Comparison of ENCODE assay signal across 7 cellular contexts in the genomic region with DNA sequence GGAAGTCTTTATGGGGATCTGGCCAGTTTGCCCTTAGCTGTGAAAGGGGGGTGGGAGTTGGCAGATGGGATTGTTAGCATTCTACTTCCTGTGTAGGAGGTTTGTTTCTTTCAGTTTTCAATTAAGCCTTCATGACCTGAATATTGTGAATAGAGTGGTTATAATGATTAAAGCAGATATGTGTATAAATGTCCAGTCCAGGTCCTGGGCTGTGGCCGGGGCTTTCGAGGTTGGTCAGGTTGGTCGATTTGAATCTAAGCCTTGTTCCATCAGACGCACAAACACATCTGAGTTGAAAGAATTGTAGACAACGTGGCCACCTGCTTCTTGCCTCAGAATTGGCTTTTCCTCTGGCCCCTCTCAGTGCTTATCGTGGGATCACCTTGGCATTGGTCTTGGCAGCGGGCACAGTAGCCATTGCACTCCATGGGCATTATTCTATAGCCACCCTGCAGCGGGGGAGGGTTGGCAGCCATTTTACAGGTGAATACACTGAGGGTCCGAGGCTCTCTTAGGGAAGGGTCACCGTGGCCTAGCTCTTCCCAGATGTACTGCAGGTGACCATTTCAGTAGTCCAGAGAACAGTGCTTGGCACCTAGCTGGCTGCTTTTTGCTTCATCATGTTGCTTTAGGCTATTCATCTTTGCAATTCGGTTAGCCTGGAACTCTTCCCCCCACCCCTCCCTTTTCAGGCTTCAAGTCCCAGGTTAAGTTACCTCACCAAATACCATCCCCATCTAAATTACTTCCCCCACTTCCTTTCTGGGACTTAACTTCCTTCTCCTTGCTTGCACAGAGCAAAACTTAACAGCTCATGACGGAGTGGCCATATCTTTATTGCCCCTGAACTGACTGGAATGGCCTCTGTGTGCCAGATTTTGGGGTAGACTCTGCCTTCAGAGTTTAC. TPM values are rescaled to one million over a fixed set of nuclear protein-coding genes. Genes with fewer than 3 reads are reported as not detected.
DNase-seq lines count a peak whose midpoint lies in the region; ATAC-seq and TF ChIP-seq lines count a peak whose summit lies in the region.

No MANE protein-coding gene starts in this region.

- peaks cover 6 to 25% (median 20%) of the 10 kb centered on the region in 4 donors for H3K36me3 ChIP-seq in stomach

- peak; percentile 5 for ATAC-seq in HG03432 (IDR thresholded peaks at IDR 0.05; ENCODE audit: unreplicated experiment)
- no peak for ATAC-seq in left lobe of liver
- ATAC-seq in HG03442 (IDR thresholded peaks at IDR 0.05; ENCODE audit: unreplicated experiment), result no peak

- no peak for TF ChIP-seq POLR2A in stomach (IDR thresholded peaks at IDR 0.05)

- no peaks in the 10 kb centered on the region for H3K27me3 ChIP-seq in stomach

- H3K9me3 Mint-ChIP-seq in activated T-helper 1 cell treated with anti-CD3 and anti-CD28 coated beads, Interleukin-12 subunit alpha, Interleukin-12 subunit beta, Interleukin-2, Interleukin-4 antibody, amounts not matched to agents 30 ng/mL and 10 ng/mL and 1 ng/mL, durations not matched to agents 14 hours and 24 hours and 36 hours, result no peaks in the 10 kb centered on the region

- no peaks in the 10 kb centered on the region for H3K27me3 Mint-ChIP-seq in activated T-helper 1 cell treated with anti-CD3 and anti-CD28 coated beads, Interleukin-12 subunit alpha, Interleukin-12 subunit beta, Interleukin-2, Interleukin-4 antibody, amounts not matched to agents 30 ng/mL and 10 ng/mL and 1 ng/mL, durations not matched to agents 14 hours and 24 hours and 36 hours (ENCODE audit: insufficient read depth)

- TF ChIP-seq EP300 in stomach (IDR thresholded peaks at IDR 0.05), result no peak

- peak overlapping the region; percentile 89 to 97 (median 94) for H3K27ac ChIP-seq in stomach

- H3K4me1 Mint-ChIP-seq in activated T-helper 1 cell treated with anti-CD3 and anti-CD28 coated beads, Interleukin-12 subunit alpha, Interleukin-12 subunit beta, Interleukin-2, Interleukin-4 antibody, amounts not matched to agents 30 ng/mL and 10 ng/mL and 1 ng/mL, durations not matched to agents 14 hours and 24 hours and 36 hours (ENCODE audit: low read depth), result peaks cover 34% of the 10 kb centered on the region

- H3K36me3 Mint-ChIP-seq in activated T-helper 1 cell treated with anti-CD3 and anti-CD28 coated beads, Interleukin-12 subunit alpha, Interleukin-12 subunit beta, Interleukin-2, Interleukin-4 antibody, amounts not matched to agents 30 ng/mL and 10 ng/mL and 1 ng/mL, durations not matched to agents 14 hours and 24 hours and 36 hours (ENCODE audit: low read depth), result peaks cover 16% of the 10 kb centered on the region

- H3K4me3 Mint-ChIP-seq in activated T-helper 1 cell treated with anti-CD3 and anti-CD28 coated beads, Interleukin-12 subunit alpha, Interleukin-12 subunit beta, Interleukin-2, Interleukin-4 antibody, amounts not matched to agents 30 ng/mL and 10 ng/mL and 1 ng/mL, durations not matched to agents 14 hours and 24 hours and 36 hours, result peak overlapping the region; percentile 94

- TF ChIP-seq CTCF in GM12864 (IDR thresholded peaks at IDR 0.05; ENCODE audit: low read depth, low read length, missing control alignments), result no peak
- TF ChIP-seq CTCF in stomach (IDR thresholded peaks at IDR 0.05), result no peak

- peak overlapping the region; percentile 71 for H3K4me3 ChIP-seq in GM12864 (ENCODE audit: low read depth, low read length)
- H3K4me3 ChIP-seq in stomach, result peak overlapping the region; percentile 85 to 100 (median 95)

- H3K4me1 ChIP-seq in stomach, result peaks cover 28 to 69% (median 49%) of the 10 kb centered on the region in 4 donors

- DNase-seq in GM12864 (ENCODE audit: low read depth), result no peak
- DNase-seq in activated T-helper 1 cell treated with anti-CD3 and anti-CD28 coated beads, Interleukin-12 subunit alpha, Interleukin-12 subunit beta, Interleukin-2, Interleukin-4 antibody, amounts not matched to agents 30 ng/mL and 10 ng/mL and 1 ng/mL, durations not matched to agents 14 hours and 24 hours and 36 hours (ENCODE audit: low spot score), result no peak
- DNase-seq in iPS-NIHi7 (ENCODE audit: extremely low spot score), result peak; percentile 14
- no peak for DNase-seq in stomach
- no peak for DNase-seq in left lobe of liver (ENCODE audit: low spot score)

- H3K27ac Mint-ChIP-seq in activated T-helper 1 cell treated with anti-CD3 and anti-CD28 coated beads, Interleukin-12 subunit alpha, Interleukin-12 subunit beta, Interleukin-2, Interleukin-4 antibody, amounts not matched to agents 30 ng/mL and 10 ng/mL and 1 ng/mL, durations not matched to agents 14 hours and 24 hours and 36 hours, result peak overlapping the region; percentile 93

- no peaks in the 10 kb centered on the region for H3K9me3 ChIP-seq in stomach

- WGBS in stomach, 5 donors, result 10 to 18% (median 11%) methylated on average over 12 of the region's 12 CpGs

- intact Hi-C loops in activated T-helper 1 cell treated with anti-CD3 and anti-CD28 coated beads, Interleukin-12 subunit alpha, Interleukin-12 subunit beta, Interleukin-2, Interleukin-4 antibody, amounts not matched to agents 30 ng/mL and 10 ng/mL and 1 ng/mL, durations not matched to agents 14 hours and 24 hours and 36 hours (cut with micrococcal nuclease), result loop anchor here (2.0 to 5.0 kb wide), 4 partner anchors 124 to 890 kb away; a partner anchor contains a TSS
- intact Hi-C loops in stomach (cut with DNase I; ENCODE audit: low total_unique reads), result no loop called here

RNA-seq across cellular contexts. Expression of a gene that starts 1.1 kb away (rescaled TPM):
- total RNA-seq in activated T-helper 1 cell treated with anti-CD3 and anti-CD28 coated beads, Interleukin-12 subunit alpha, Interleukin-12 subunit beta, Interleukin-2, Interleukin-4 antibody, amounts not matched to agents 30 ng/mL and 10 ng/mL and 1 ng/mL, durations not matched to agents 14 hours and 24 hours and 36 hours, result 58.7 and 60.3 TPM in 2 replicates
- 100 to 1,000 TPM in 3 of 5 donors, 10 to 100 TPM in 2; 29.5 to 317 (median 138) TPM for total RNA-seq in stomach
- 10 to 100 TPM; 32.8 to 57.0 (median 41.7) TPM for polyA plus RNA-seq in stomach
- 42.6 TPM for total RNA-seq in left lobe of liver

RNA-seq across cellular contexts. Expression of a gene that starts 21.9 kb away (rescaled TPM):
- total RNA-seq in activated T-helper 1 cell treated with anti-CD3 and anti-CD28 coated beads, Interleukin-12 subunit alpha, Interleukin-12 subunit beta, Interleukin-2, Interleukin-4 antibody, amounts not matched to agents 30 ng/mL and 10 ng/mL and 1 ng/mL, durations not matched to agents 14 hours and 24 hours and 36 hours, result 9.7 and 10.4 TPM in 2 replicates
- total RNA-seq in stomach, result 10 to 100 TPM in 1 of 5 donors, 1 to 10 TPM in 4; 3.1 to 14.3 (median 7.6) TPM
- polyA plus RNA-seq in stomach, result 1 to 10 TPM; 2.6 to 5.8 (median 3.9) TPM
- total RNA-seq in left lobe of liver, result 3.2 TPM

RNA-seq across cellular contexts. Expression of a gene that starts 45.5 kb away (rescaled TPM):
- 3.5 and 3.9 TPM in 2 replicates for total RNA-seq in activated T-helper 1 cell treated with anti-CD3 and anti-CD28 coated beads, Interleukin-12 subunit alpha, Interleukin-12 subunit beta, Interleukin-2, Interleukin-4 antibody, amounts not matched to agents 30 ng/mL and 10 ng/mL and 1 ng/mL, durations not matched to agents 14 hours and 24 hours and 36 hours
- total RNA-seq in stomach, result 1 to 10 TPM in 2 of 5 donors, under 1 TPM in 1, not detected in 2; 0.37 to 7.1 (median 3.2) TPM
- polyA plus RNA-seq in stomach, result 1 to 10 TPM in 2 of 3 donors, under 1 TPM in 1; 0.61 to 3.5 (median 2.2) TPM
- total RNA-seq in left lobe of liver, result 0.75 TPM
